11 cellular contexts compared by ENCODE assay signal in genomic region chr19:54172413-54172763, GRCh38. TPM values are rescaled to one million over a fixed set of nuclear protein-coding genes. Genes with fewer than 3 reads are reported as not detected.
DNase-seq lines count a peak whose midpoint lies in the region; ATAC-seq and TF ChIP-seq lines count a peak whose summit lies in the region.
"Had no signal": no experiment of that assay in that cellular context is flagged by ENCODE, and none has a peak within 500 bp of the region (broad histone marks: within the 10 kb centered on the region; RNA-seq: fewer than 3 reads in every experiment).

No MANE protein-coding gene starts in this region.

- intact Hi-C loops in lower lobe of right lung (cut with DNase I), result no loop called here

- H3K4me2 ChIP-seq in SK-N-SH, result 0 out of 2 replicates have a peak overlapping the region, but pooled peaks have one; percentile 25

- H3K27me3 ChIP-seq in SK-N-SH (ENCODE audit: insufficient read depth) (no peaks in the 10 kb centered on the region), duodenal mucosa (ENCODE audit: control insufficient read depth in 1 of 2, insufficient read depth in 2 of 2, low read length in 2 of 2) (no peaks in the 10 kb centered on the region), lower lobe of right lung (ENCODE audit: low read depth) (no peaks in the 10 kb centered on the region)

- H3K36me3 Mint-ChIP-seq in type B pancreatic cell, result no peaks in the 10 kb centered on the region
- H3K36me3 Mint-ChIP-seq: activated CD8-positive, alpha-beta memory T cell treated with anti-CD3 and anti-CD28 coated beads, Interleukin-2, amount 10 ng/mL, durations not matched to agents 7 days and 5 days had no signal

- POLR2A ChIA-PET in SK-N-SH (lab: Yijun Ruan, JAX), result no interaction called here

- no peaks in the 10 kb centered on the region for H4K20me1 ChIP-seq in SK-N-SH (ENCODE audit: insufficient read depth)

- H3K4me1 ChIP-seq in SK-N-SH (ENCODE audit: control insufficient read depth in 1 of 2, insufficient read depth in 2 of 2, low read depth in 1 of 2, low read length in 1 of 2) (peaks cover 5 to 6% of the 10 kb centered on the region in 2 experiments; a peak in 2 of 4 replicates), duodenal mucosa (ENCODE audit: control insufficient read depth in 1 of 2, insufficient read depth in 2 of 2, low read length in 2 of 2) (peaks cover 7 to 9% of the 10 kb centered on the region in 2 donors), lower lobe of right lung (peaks cover 5% of the 10 kb centered on the region)

- no peaks in the 10 kb centered on the region for H3K79me2 ChIP-seq in SK-N-SH (ENCODE audit: insufficient read depth)

- peaks cover 5% of the 10 kb centered on the region for H3F3A ChIP-seq in SK-N-SH (replicated peaks; ENCODE audit: insufficient read depth)

- H3K9ac ChIP-seq in SK-N-SH (no peak overlapping the region), duodenal mucosa (ENCODE audit: low read depth in 1 of 2, low read length in 2 of 2) (peak overlapping the region; percentile 88 to 96)

- H3K27ac ChIP-seq in SK-N-SH (ENCODE audit: low read depth in 2 of 2, low read length in 1 of 2) (no peak overlapping the region), duodenal mucosa (ENCODE audit: low read depth, low read length) (peak overlapping the region; percentile 85), lower lobe of right lung (peak overlapping the region; percentile 50)

- H3K4me1 Mint-ChIP-seq in type B pancreatic cell (ENCODE audit: unreplicated experiment), result peaks cover 4% of the 10 kb centered on the region

- H3K9me3 Mint-ChIP-seq in type B pancreatic cell, result no peaks in the 10 kb centered on the region

- H3K27ac Mint-ChIP-seq in type B pancreatic cell, result peak overlapping the region; percentile 87
- H3K27ac Mint-ChIP-seq: activated CD8-positive, alpha-beta memory T cell treated with anti-CD3 and anti-CD28 coated beads, Interleukin-2, amount 10 ng/mL, durations not matched to agents 7 days and 5 days had no signal

- H3K9me3 ChIP-seq in SK-N-SH (no peaks in the 10 kb centered on the region), duodenal mucosa (ENCODE audit: control insufficient read depth in 1 of 2, low read length in 2 of 2) (no peaks in the 10 kb centered on the region), lower lobe of right lung (no peaks in the 10 kb centered on the region)

- TF ChIP-seq EP300 in SK-N-SH (IDR thresholded peaks at IDR 0.05; ENCODE audit: borderline replicate concordance in 1 of 2, low read depth in 1 of 2, low read length in 1 of 2), result no peak

- H3K27me3 Mint-ChIP-seq in type B pancreatic cell, result no peaks in the 10 kb centered on the region
- H3K27me3 Mint-ChIP-seq: activated CD8-positive, alpha-beta memory T cell treated with anti-CD3 and anti-CD28 coated beads, Interleukin-2, amount 10 ng/mL, durations not matched to agents 7 days and 5 days had no signal

- H3K4me3 Mint-ChIP-seq in type B pancreatic cell, result peak overlapping the region; percentile 88
- H3K4me3 Mint-ChIP-seq: activated CD8-positive, alpha-beta memory T cell treated with anti-CD3 and anti-CD28 coated beads, Interleukin-2, amount 10 ng/mL, durations not matched to agents 7 days and 5 days had no signal

- WGBS in SK-N-SH (ENCODE audit: low lambda C conversion rate), result 28% methylated on average over 4 of the region's 7 CpGs

- no peak overlapping the region for H2AFZ ChIP-seq in SK-N-SH (ENCODE audit: low read depth)

- H3K4me3 ChIP-seq in SK-N-SH (ENCODE audit: low read depth in 2 of 2, low read length in 1 of 2) (no peak overlapping the region), duodenal mucosa (ENCODE audit: low read depth in 1 of 2, low read length in 2 of 2) (peak overlapping the region; percentile 77 to 81), lower lobe of right lung (peak overlapping the region; percentile 47)

- no peaks in the 10 kb centered on the region for H3K9me2 ChIP-seq in SK-N-SH

- TF ChIP-seq RAD21 in SK-N-SH (IDR thresholded peaks at IDR 0.05; ENCODE audit: low read length), result no peak

- TF ChIP-seq CTCF in SK-N-SH (IDR thresholded peaks at IDR 0.05) (no peak), lower lobe of right lung (IDR thresholded peaks at IDR 0.05) (no peak), type B pancreatic cell (conservative IDR thresholded peaks at IDR 0.05) (no peak)

- DNase-seq in SK-N-SH (no peak), lower lobe of right lung (no peak), type B pancreatic cell (ENCODE audit: extremely low spot score, unreplicated experiment) (no peak), cortex of kidney (lab: John Stamatoyannopoulos, UW) (no peak), D341Med (ENCODE audit: low spot score) (no peak)
- DNase-seq in stimulated activated CD4-positive, alpha-beta T cell treated with anti-CD3 and anti-CD28 coated beads, Interleukin-4, amount 100 ng/mL, for 24 hours, result no peak
- DNase-seq: activated CD8-positive, alpha-beta memory T cell treated with anti-CD3 and anti-CD28 coated beads, Interleukin-2, amount 10 ng/mL, durations not matched to agents 7 days and 5 days; DND-41; NCI-H1092 treated with DMSO at 0.1 percent for 48 hours had no signal

- H3K36me3 ChIP-seq in SK-N-SH (replicated peaks in 1 of 2; ENCODE audit: control insufficient read depth in 1 of 2, insufficient read depth in 2 of 2, low read length in 1 of 2), result peaks cover 0 to 3% of the 10 kb centered on the region in 2 experiments
- peaks cover 0 to 11% of the 10 kb centered on the region in 2 donors for H3K36me3 ChIP-seq in duodenal mucosa (ENCODE audit: control insufficient read depth in 1 of 2, insufficient read depth in 2 of 2, low read length in 2 of 2)
- H3K36me3 ChIP-seq in lower lobe of right lung, result peaks cover 9% of the 10 kb centered on the region

- CTCF ChIA-PET in SK-N-SH (lab: Yijun Ruan, JAX), result interaction anchor here (1.2 to 3.0 kb wide), 4 partner anchors 11 to 94 kb away, joined by 3 to 13 read pairs (median 7); partner anchors contain the start of gene LENG1

- no peak for ATAC-seq in SK-N-SH treated with all-trans-retinoic acid at 6 μM for 48 hours
- ATAC-seq in lower lobe of right lung, result peak in 1 of 2 donors; percentile 27
- ATAC-seq: activated CD8-positive, alpha-beta memory T cell treated with anti-CD3 and anti-CD28 coated beads, Interleukin-2, amount 10 ng/mL, durations not matched to agents 7 days and 5 days had no signal

TF ChIP-seq in SK-N-SH, 30 proteins besides CTCF, POLR2A, EP300 and RAD21 (continues in another document):
- no peak for TF ChIP-seq RFX5 (IDR thresholded peaks at IDR 0.05; ENCODE audit: low read length)
- no peak for TF ChIP-seq NFIC (IDR thresholded peaks at IDR 0.05; ENCODE audit: borderline replicate concordance)
- TF ChIP-seq JUND (IDR thresholded peaks at IDR 0.05), result no peak
- TF ChIP-seq GABPA (IDR thresholded peaks at IDR 0.05; ENCODE audit: low read depth), result no peak
- no peak for TF ChIP-seq RCOR1 (IDR thresholded peaks at IDR 0.05; ENCODE audit: low read length)
- TF ChIP-seq POLR2AphosphoS5 (IDR thresholded peaks at IDR 0.05; ENCODE audit: low read depth, low read length), result no peak
- TF ChIP-seq FOXM1 (IDR thresholded peaks at IDR 0.05; ENCODE audit: low read depth), result no peak
- TF ChIP-seq MXI1 (IDR thresholded peaks at IDR 0.05; ENCODE audit: low read depth, low read length), result no peak
- TF ChIP-seq NRF1 (IDR thresholded peaks at IDR 0.05; ENCODE audit: low read depth, low read length), result no peak
- TF ChIP-seq TCF12 (IDR thresholded peaks at IDR 0.05), result no peak

TF ChIP-seq in SK-N-SH treated with all-trans-retinoic acid at 6 μM for 48 hours, 23 proteins besides CTCF, POLR2A, EP300 and RAD21 (continues in another document):
- TF ChIP-seq PPARA (CRISPR knock-in tag; IDR thresholded peaks at IDR 0.05; ENCODE audit: borderline replicate concordance), result no peak
- no peak for TF ChIP-seq CSDC2 (CRISPR knock-in tag; IDR thresholded peaks at IDR 0.05)
- TF ChIP-seq ZFP3 (CRISPR knock-in tag; IDR thresholded peaks at IDR 0.05), result no peak
- TF ChIP-seq OSR1 (CRISPR knock-in tag; IDR thresholded peaks at IDR 0.05), result no peak
- TF ChIP-seq, protein P1, sequence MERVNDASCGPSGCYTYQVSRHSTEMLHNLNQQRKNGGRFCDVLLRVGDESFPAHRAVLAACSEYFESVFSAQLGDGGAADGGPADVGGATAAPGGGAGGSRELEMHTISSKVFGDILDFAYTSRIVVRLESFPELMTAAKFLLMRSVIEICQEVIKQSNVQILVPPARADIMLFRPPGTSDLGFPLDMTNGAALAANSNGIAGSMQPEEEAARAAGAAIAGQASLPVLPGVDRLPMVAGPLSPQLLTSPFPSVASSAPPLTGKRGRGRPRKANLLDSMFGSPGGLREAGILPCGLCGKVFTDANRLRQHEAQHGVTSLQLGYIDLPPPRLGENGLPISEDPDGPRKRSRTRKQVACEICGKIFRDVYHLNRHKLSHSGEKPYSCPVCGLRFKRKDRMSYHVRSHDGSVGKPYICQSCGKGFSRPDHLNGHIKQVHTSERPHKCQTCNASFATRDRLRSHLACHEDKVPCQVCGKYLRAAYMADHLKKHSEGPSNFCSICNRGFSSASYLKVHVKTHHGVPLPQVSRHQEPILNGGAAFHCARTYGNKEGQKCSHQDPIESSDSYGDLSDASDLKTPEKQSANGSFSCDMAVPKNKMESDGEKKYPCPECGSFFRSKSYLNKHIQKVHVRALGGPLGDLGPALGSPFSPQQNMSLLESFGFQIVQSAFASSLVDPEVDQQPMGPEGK (CRISPR knock-in tag; IDR thresholded peaks at IDR 0.05; ENCODE audit: borderline replicate concordance), result no peak

RNA-seq across cellular contexts. Expression of gene TMC4, which starts 0.6 kb away (rescaled TPM):
- 2.7 and 2.8 TPM in 2 replicates for polyA plus RNA-seq in SK-N-SH (2012; rRNA removed)
- polyA plus RNA-seq in SK-N-SH (2012; cell fraction: cytosol; rRNA removed), result 0.66 and 1.2 TPM in 2 replicates
- 11.2 and 15.7 TPM in 2 replicates for polyA plus RNA-seq in SK-N-SH (2012; cell fraction: nucleus; rRNA removed)
- total RNA-seq in lower lobe of right lung, result 57.6 TPM
- 24.2 and 42.1 TPM in 2 replicates for total RNA-seq in type B pancreatic cell (ENCODE audit: low replicate concordance)

RNA-seq across cellular contexts. Expression of gene LENG1, which starts 12.9 kb away (rescaled TPM):
- 7.7 and 11.4 TPM in 2 replicates for polyA plus RNA-seq in SK-N-SH (2012; rRNA removed)
- 8.3 and 8.4 TPM in 2 replicates for polyA plus RNA-seq in SK-N-SH (2012; cell fraction: cytosol; rRNA removed)
- 7.5 and 10.1 TPM in 2 replicates for polyA plus RNA-seq in SK-N-SH (2012; cell fraction: nucleus; rRNA removed)
- total RNA-seq in lower lobe of right lung (8.0 TPM), type B pancreatic cell (ENCODE audit: low replicate concordance) (6.6 and 7.5 TPM in 2 replicates)

RNA-seq across cellular contexts. Expression of gene MBOAT7, which starts 17.0 kb away (rescaled TPM):
- polyA plus RNA-seq in SK-N-SH (2012; rRNA removed), result 65.4 and 80.8 TPM in 2 replicates
- 36.0 and 53.3 TPM in 2 replicates for polyA plus RNA-seq in SK-N-SH (2012; cell fraction: cytosol; rRNA removed)
- 142 and 172 TPM in 2 replicates for polyA plus RNA-seq in SK-N-SH (2012; cell fraction: nucleus; rRNA removed)
- 65.5 TPM for total RNA-seq in lower lobe of right lung
- 73.3 and 86.7 TPM in 2 replicates for total RNA-seq in type B pancreatic cell (ENCODE audit: low replicate concordance)

RNA-seq across cellular contexts. Expression of gene TSEN34, which starts 18.7 kb away (rescaled TPM):
- polyA plus RNA-seq in SK-N-SH (2012; rRNA removed), result 82.1 and 84.1 TPM in 2 replicates
- 45.3 and 70.5 TPM in 2 replicates for polyA plus RNA-seq in SK-N-SH (2012; cell fraction: cytosol; rRNA removed)
- 54.9 and 66.9 TPM in 2 replicates for polyA plus RNA-seq in SK-N-SH (2012; cell fraction: nucleus; rRNA removed)
- total RNA-seq in lower lobe of right lung (33.8 TPM), type B pancreatic cell (ENCODE audit: low replicate concordance) (39.3 and 41.9 TPM in 2 replicates)

RNA-seq across cellular contexts. Expression of gene RPS9, which starts 28.3 kb away (rescaled TPM):
- polyA plus RNA-seq in SK-N-SH (2012; rRNA removed), result 3,441 and 3,815 TPM in 2 replicates
- polyA plus RNA-seq in SK-N-SH (2012; cell fraction: cytosol; rRNA removed), result 2,410 and 3,106 TPM in 2 replicates
- polyA plus RNA-seq in SK-N-SH (2012; cell fraction: nucleus; rRNA removed), result 1,220 and 1,672 TPM in 2 replicates
- total RNA-seq in lower lobe of right lung (1,086 TPM), type B pancreatic cell (ENCODE audit: low replicate concordance) (1,437 and 1,455 TPM in 2 replicates)

Comparison
In these comparisons a context has a peak if more than half of its experiments do, and no peak if none do; other contexts are left out.
1. H3K27ac ChIP-seq: peak in duodenal mucosa (single experiment) and lower lobe of right lung (single experiment); none in SK-N-SH (0 of 2).
2. H3K4me3 ChIP-seq: peak in duodenal mucosa (2 of 2) and lower lobe of right lung (single experiment); none in SK-N-SH (0 of 2).